ENCODE assay signal across 8 cellular contexts in the genomic region with DNA sequence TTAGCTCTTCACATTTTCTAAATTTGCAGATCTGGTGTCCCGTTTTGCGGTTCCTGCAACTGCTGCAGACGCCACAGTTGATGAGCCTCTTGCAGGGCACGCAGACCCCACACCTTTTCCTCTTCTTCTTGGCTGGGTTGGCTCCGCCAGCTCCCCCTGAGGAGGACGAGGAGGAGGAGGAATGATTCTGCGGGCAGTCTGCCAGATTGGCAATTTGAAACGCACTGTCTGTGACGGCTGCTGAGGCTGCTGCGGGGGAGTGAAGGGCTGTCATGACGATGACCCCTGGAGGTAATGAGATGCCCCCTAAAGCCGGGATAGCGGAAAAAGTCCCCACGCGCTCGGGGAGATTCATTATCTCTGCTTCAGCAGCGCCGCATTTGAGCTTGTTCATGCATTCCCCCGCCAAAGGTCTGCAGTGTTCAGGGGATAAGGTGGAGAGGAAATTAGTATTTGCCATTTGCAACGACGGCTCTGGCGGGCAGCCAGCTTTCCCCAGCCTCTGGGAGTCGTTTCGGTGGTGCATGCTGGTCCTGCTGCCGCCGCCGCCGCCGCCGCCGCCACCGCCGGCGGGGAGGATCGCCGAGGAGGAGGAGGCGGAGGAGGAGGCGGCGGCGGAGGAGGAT. TPM values are rescaled to one million over a fixed set of nuclear protein-coding genes. Genes with fewer than 3 reads are reported as not detected.
DNase-seq lines count a peak whose midpoint lies in the region; ATAC-seq and TF ChIP-seq lines count a peak whose summit lies in the region.

No MANE protein-coding gene starts in this region.

- no peaks in the 10 kb centered on the region for H3K36me3 ChIP-seq in duodenal mucosa (ENCODE audit: control insufficient read depth in 1 of 2, insufficient read depth in 2 of 2, low read length in 2 of 2)

- no peak for DNase-seq in AG04449 (ENCODE audit: low read depth, low spot score)
- DNase-seq in NCI-H345 (lab: John Stamatoyannopoulos, UW) = peak; percentile 82
- DNase-seq in activated CD4-positive, alpha-beta T cell treated with anti-CD3 and anti-CD28 coated beads for 4 hours = peak; percentile 40
- DNase-seq in lower leg skin (ENCODE audit: low spot score in 2 of 2) = peak in 1 of 2 donors; percentile 92
- peak; percentile 24 for DNase-seq in stimulated activated CD8-positive, alpha-beta memory T cell treated with anti-CD3 and anti-CD28 coated beads, Interleukin-12 subunit alpha, Interleukin-12 subunit beta, amount 100 ng/mL, for 1 hour (ENCODE audit: low read depth)

- CTCF ChIA-PET in AG04449 (lab: Yijun Ruan, JAX) = no interaction called here

- 0 to 1% methylated on average over 20 to 22 of the region's 40 CpGs for WGBS in lower leg skin, 2 donors

- H3K27ac ChIP-seq in duodenal mucosa (ENCODE audit: low read depth, low read length) = peak overlapping the region; percentile 30

- H3K4me3 ChIP-seq in AG04449 (ENCODE audit: low read depth, low read length) = peak overlapping the region; percentile 54
- H3K4me3 ChIP-seq in duodenal mucosa (ENCODE audit: low read depth in 1 of 2, low read length in 2 of 2) = peak overlapping the region; percentile 90 to 93
- H3K4me3 ChIP-seq in lower leg skin (ENCODE audit: low read depth, poor library complexity, severe bottlenecking) = peak overlapping the region; percentile 27

- no peak for TF ChIP-seq POLR2A in lower leg skin (IDR thresholded peaks at IDR 0.05)

- intact Hi-C loops in lower leg skin (cut with DNase I; ENCODE audit: low total_unique reads) = no loop called here

- POLR2A ChIA-PET in AG04449 (lab: Yijun Ruan, JAX) = no interaction called here

- peaks cover 20 to 25% of the 10 kb centered on the region in 2 donors for H3K4me1 ChIP-seq in duodenal mucosa (ENCODE audit: control insufficient read depth in 1 of 2, insufficient read depth in 2 of 2, low read length in 2 of 2)

- no peaks in the 10 kb centered on the region for H3K9me3 ChIP-seq in duodenal mucosa (ENCODE audit: control insufficient read depth in 1 of 2, low read length in 2 of 2)

- H3K9ac ChIP-seq in duodenal mucosa (ENCODE audit: low read depth in 1 of 2, low read length in 2 of 2) = peak overlapping the region; percentile 47 to 67

- ATAC-seq in GM19043 (IDR thresholded peaks at IDR 0.05; ENCODE audit: low read depth, unreplicated experiment) (peak; percentile 33), HG03159 (IDR thresholded peaks at IDR 0.05; ENCODE audit: unreplicated experiment) (peak; percentile 32)

- no peaks in the 10 kb centered on the region for H3K27me3 ChIP-seq in duodenal mucosa (ENCODE audit: control insufficient read depth in 1 of 2, insufficient read depth in 2 of 2, low read length in 2 of 2)

- no peak for TF ChIP-seq CTCF in AG04449 (IDR thresholded peaks at IDR 0.05; ENCODE audit: insufficient read depth, low read length, missing control alignments)
- no peak for TF ChIP-seq CTCF in lower leg skin (IDR thresholded peaks at IDR 0.05)

RNA-seq across cellular contexts. Expression of gene CXXC4, which starts 3.8 kb away (rescaled TPM):
- total RNA-seq in lower leg skin = under 1 TPM; 0.17 to 0.91 (median 0.50) TPM

Comparison
In these comparisons a context has a peak if more than half of its experiments do, and no peak if none do; other contexts are left out.
1. H3K4me3 ChIP-seq: peak in every context shown above with its lines; median percentile 92 in duodenal mucosa; 54 in AG04449; 27 in lower leg skin.